Comparison of ENCODE assay signal across 1 cellular context in the genomic region with DNA sequence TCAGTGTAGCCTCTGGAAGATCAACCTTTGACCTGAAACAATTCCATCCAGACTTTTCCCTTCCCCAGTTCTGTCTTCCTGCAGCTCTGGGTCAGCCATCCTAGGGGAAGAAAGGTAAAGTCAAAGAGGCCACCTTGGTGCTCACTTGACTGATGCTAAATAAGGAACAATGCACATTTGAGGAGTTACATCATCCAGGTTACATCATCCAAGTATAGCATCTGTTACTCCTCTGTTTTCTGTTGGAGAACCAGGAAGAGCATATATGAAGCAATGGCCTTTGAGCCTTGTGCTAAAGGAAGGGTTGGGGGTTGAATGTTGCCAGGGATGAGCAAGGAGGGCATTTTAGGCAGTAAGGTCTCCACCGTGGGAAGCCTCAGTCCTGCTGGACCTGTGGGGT.
TF ChIP-seq lines count a peak whose summit lies in the region.

No MANE protein-coding gene starts in this region.

TF ChIP-seq in HepG2, 621 proteins besides CTCF, POLR2A, EP300 and RAD21:
- peak; percentile 36; the same call in 1 of the 2 replicates for TF ChIP-seq ATF7 (IDR thresholded peaks at IDR 0.05)
- TF ChIP-seq ATF7 (CRISPR knock-in tag; IDR thresholded peaks at IDR 0.05): no peak
- no peak for TF ChIP-seq AGO1 (IDR thresholded peaks at IDR 0.05; ENCODE audit: low read depth, low read length, poor library complexity, severe bottlenecking)
